In the genomic region with DNA sequence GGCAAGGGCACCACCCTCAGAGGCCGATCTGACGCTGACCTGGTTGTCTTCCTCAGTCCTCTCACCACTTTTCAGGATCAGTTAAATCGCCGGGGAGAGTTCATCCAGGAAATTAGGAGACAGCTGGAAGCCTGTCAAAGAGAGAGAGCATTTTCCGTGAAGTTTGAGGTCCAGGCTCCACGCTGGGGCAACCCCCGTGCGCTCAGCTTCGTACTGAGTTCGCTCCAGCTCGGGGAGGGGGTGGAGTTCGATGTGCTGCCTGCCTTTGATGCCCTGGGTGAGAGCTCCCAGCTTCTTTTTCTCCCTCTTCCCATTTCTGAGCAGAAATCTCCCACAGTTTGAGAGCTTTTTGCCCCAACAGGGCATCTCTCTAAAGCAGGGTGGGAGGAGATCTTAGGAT, we compare ENCODE assay signal across 9 cellular contexts. TPM values are rescaled to one million over a fixed set of nuclear protein-coding genes. Genes with fewer than 3 reads are reported as not detected.
DNase-seq lines count a peak whose midpoint lies in the region; ATAC-seq and TF ChIP-seq lines count a peak whose summit lies in the region.
"Had no signal": no experiment of that assay in that cellular context is flagged by ENCODE, and none has a peak within 500 bp of the region (broad histone marks: within the 10 kb centered on the region; RNA-seq: fewer than 3 reads in every experiment).

No MANE protein-coding gene starts in this region.

- peaks cover 9% of the 10 kb centered on the region for H3K4me1 ChIP-seq in right cardiac atrium (ENCODE audit: control insufficient read depth, insufficient read depth, low read length)
- peaks cover 0 to 39% of the 10 kb centered on the region in 2 donors for H3K4me1 ChIP-seq in right atrium auricular region
- H3K4me1 ChIP-seq in muscle layer of duodenum (ENCODE audit: control insufficient read depth in 1 of 2, insufficient read depth in 2 of 2, low read length in 2 of 2): peaks cover 7 to 25% of the 10 kb centered on the region in 2 donors
- peaks cover 28% of the 10 kb centered on the region for H3K4me1 ChIP-seq in upper lobe of right lung

- ATAC-seq in right cardiac atrium (peak in 1 of 2 donors; percentile 21), upper lobe of right lung (no peak)

- H3K4me3 ChIP-seq in right cardiac atrium (ENCODE audit: low read length) (peak overlapping the region; percentile 59), right atrium auricular region (peak overlapping the region in 1 of 2 donors; percentile 51), muscle layer of duodenum (ENCODE audit: low read depth in 1 of 2, low read length in 2 of 2) (peak overlapping the region; percentile 55 to 87), upper lobe of right lung (peak overlapping the region; percentile 61), WERI-Rb-1 (ENCODE audit: low read depth, low read length) (no peak overlapping the region)

- peaks cover 66% of the 10 kb centered on the region for H3K4me1 Mint-ChIP-seq in activated naive CD8-positive, alpha-beta T cell (ENCODE audit: low read depth)

- 45% methylated on average over 12 of the region's 12 CpGs for WGBS in right cardiac atrium

- H3K27ac ChIP-seq in right cardiac atrium (ENCODE audit: low read length) (peak overlapping the region; percentile 48), right atrium auricular region (peak overlapping the region in 1 of 2 donors; percentile 2), muscle layer of duodenum (ENCODE audit: low read length) (no peak overlapping the region), upper lobe of right lung (no peak overlapping the region), WERI-Rb-1 (no peak overlapping the region)

- peaks cover 9% of the 10 kb centered on the region for H3K9me3 Mint-ChIP-seq in activated naive CD8-positive, alpha-beta T cell (ENCODE audit: low read depth)

- intact Hi-C loops in right cardiac atrium (cut with DNase I): no loop called here
- intact Hi-C loops in upper lobe of right lung (cut with DNase I): no loop called here

- DNase-seq in right cardiac atrium: no peak
- DNase-seq in right atrium auricular region (ENCODE audit: low spot score): no peak
- DNase-seq in upper lobe of right lung: no peak
- no peak for DNase-seq in WERI-Rb-1
- DNase-seq in cortex of kidney (lab: John Stamatoyannopoulos, UW): no peak
- DNase-seq in MV-4-11 (lab: John Stamatoyannopoulos, UW): no peak
- DNase-seq: anterior cingulate cortex had no signal

- peak overlapping the region; percentile 89 for H3K27ac Mint-ChIP-seq in activated naive CD8-positive, alpha-beta T cell

- H3K27me3 Mint-ChIP-seq in activated naive CD8-positive, alpha-beta T cell: no peaks in the 10 kb centered on the region

- H3K36me3 ChIP-seq in right atrium auricular region (no peaks in the 10 kb centered on the region), muscle layer of duodenum (ENCODE audit: control insufficient read depth in 1 of 2, insufficient read depth in 2 of 2, low read length in 2 of 2) (peaks cover 3 to 15% of the 10 kb centered on the region in 2 donors), upper lobe of right lung (no peaks in the 10 kb centered on the region), WERI-Rb-1 (no peaks in the 10 kb centered on the region)

- peaks cover 29% of the 10 kb centered on the region for H3K36me3 Mint-ChIP-seq in activated naive CD8-positive, alpha-beta T cell

- no peaks in the 10 kb centered on the region for H3K27me3 ChIP-seq in right cardiac atrium (ENCODE audit: control insufficient read depth, insufficient read depth)
- H3K27me3 ChIP-seq in right atrium auricular region: no peaks in the 10 kb centered on the region
- no peaks in the 10 kb centered on the region for H3K27me3 ChIP-seq in muscle layer of duodenum (ENCODE audit: low read depth, low read length)
- H3K27me3 ChIP-seq in upper lobe of right lung: no peaks in the 10 kb centered on the region
- peaks cover 64% of the 10 kb centered on the region for H3K27me3 ChIP-seq in WERI-Rb-1 (ENCODE audit: insufficient read depth, low read depth, severe bottlenecking)

- H3K9me3 ChIP-seq in right cardiac atrium (ENCODE audit: control insufficient read depth, low read length) (no peaks in the 10 kb centered on the region), right atrium auricular region (peaks cover 0 to 20% of the 10 kb centered on the region in 2 donors), muscle layer of duodenum (ENCODE audit: control insufficient read depth in 1 of 2, low read length in 2 of 2) (peaks cover 7 to 23% of the 10 kb centered on the region in 2 donors), upper lobe of right lung (peaks cover 9% of the 10 kb centered on the region), WERI-Rb-1 (ENCODE audit: severe bottlenecking) (peaks cover 12% of the 10 kb centered on the region)

- TF ChIP-seq CTCF in right atrium auricular region (IDR thresholded peaks at IDR 0.05): no peak
- no peak for TF ChIP-seq CTCF in upper lobe of right lung (IDR thresholded peaks at IDR 0.05)
- no peak for TF ChIP-seq CTCF in WERI-Rb-1 (IDR thresholded peaks at IDR 0.05; ENCODE audit: low read depth, low read length)

- H3K4me3 Mint-ChIP-seq in activated naive CD8-positive, alpha-beta T cell: peak overlapping the region; percentile 95

RNA-seq across cellular contexts. Expression of gene OAS1, which starts 1.8 kb away (rescaled TPM):
- 10 to 100 TPM in 2 of 4 donors, 1 to 10 TPM in 2; 5.2 to 16.2 (median 12.2) TPM for total RNA-seq in right cardiac atrium
- 6.6 TPM for polyA plus RNA-seq in right cardiac atrium
- total RNA-seq in right atrium auricular region: 1 to 10 TPM; 4.0 to 8.4 TPM
- 60.0 TPM for total RNA-seq in upper lobe of right lung

RNA-seq across cellular contexts. Expression of gene OAS3, which starts 29.7 kb away (rescaled TPM):
- total RNA-seq in right cardiac atrium: 10 to 100 TPM in 1 of 4 donors, 1 to 10 TPM in 3; 5.5 to 15.7 (median 7.9) TPM
- polyA plus RNA-seq in right cardiac atrium: 5.1 TPM
- 1 to 10 TPM; 2.7 to 5.8 TPM for total RNA-seq in right atrium auricular region
- total RNA-seq in upper lobe of right lung: 47.4 TPM
